26 cellular contexts compared by ENCODE assay signal in the genomic region with DNA sequence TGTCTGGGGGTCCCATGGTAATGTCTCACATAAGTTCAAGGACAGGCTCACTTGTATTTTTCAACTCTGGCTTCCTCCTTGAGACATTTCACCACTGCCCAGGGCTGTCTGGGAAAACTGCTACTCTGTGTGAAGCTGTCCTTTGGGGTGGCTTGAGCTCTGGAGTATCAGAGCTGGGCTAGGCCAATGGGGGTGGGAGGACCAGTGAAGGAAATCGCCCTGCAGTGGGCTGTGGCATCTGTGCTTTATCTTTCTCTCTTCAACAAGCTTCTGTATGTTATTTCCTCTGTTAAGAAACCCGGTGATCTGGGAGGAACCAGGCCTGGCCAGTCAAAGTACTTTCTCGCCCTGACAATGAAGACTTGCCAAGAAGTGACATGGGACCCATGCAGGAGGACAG.
"Had no signal": no experiment of that assay in that cellular context is flagged by ENCODE, and none has a peak within 500 bp of the region (broad histone marks: within the 10 kb centered on the region; RNA-seq: fewer than 3 reads in every experiment).

No MANE protein-coding gene starts in this region.

- H3K27ac ChIP-seq: esophagus squamous epithelium, ovary, right lobe of liver, thoracic aorta, tibial nerve, upper lobe of left lung had no signal

- ATAC-seq: heart right ventricle; left lobe of liver; naive thymus-derived CD8-positive, alpha-beta T cell; stimulated activated naive B cell treated with anti-CD40 and anti-IgM and Interleukin-4, amounts not matched to agents 10 μg/mL and 1 μg/mL and 100 μg/mL, for 72 hours had no signal

- H3K4me3 ChIP-seq: esophagus squamous epithelium, heart right ventricle, ovary, right lobe of liver, thoracic aorta, tibial nerve, upper lobe of left lung had no signal

- H3K36me3 ChIP-seq: esophagus squamous epithelium, heart right ventricle, ovary, right lobe of liver, thoracic aorta, tibial nerve, upper lobe of left lung had no signal

- H3K9me3 Mint-ChIP-seq: naive thymus-derived CD8-positive, alpha-beta T cell; stimulated activated naive B cell treated with anti-CD40 and anti-IgM and Interleukin-4, amounts not matched to agents 10 μg/mL and 1 μg/mL and 100 μg/mL, for 72 hours; stimulated activated naive CD8-positive, alpha-beta T cell treated with anti-CD3 and anti-CD28 coated beads, Interleukin-15, Interleukin-2, amounts not matched to agents 100 ng/mL and 50 ng/mL, for 24 hours had no signal

- H3K9me3 ChIP-seq: esophagus squamous epithelium, ovary, right lobe of liver, thoracic aorta, tibial nerve, upper lobe of left lung had no signal

- DNase-seq: cerebellar nuclear complex; effector CD8-positive, alpha-beta T cell; erythroblast; esophagus squamous epithelium; foreskin melanocyte; glutamatergic neuron; heart right ventricle; hippocampal formation; kidney; mesenchymal stem cell; naive thymus-derived CD8-positive, alpha-beta T cell; nephron progenitor cell; occipital lobe; ovary; posterior cingulate gyrus; retina; right lobe of liver; small intestine; stimulated activated CD4-positive, alpha-beta T cell treated with anti-CD3 and anti-CD28 coated beads, Interleukin-15, amount 100 ng/mL, for 24 hours; stimulated activated CD4-positive, alpha-beta T cell treated with anti-CD3 and anti-CD28 coated beads, Interleukin-2, amount 100 ng/mL, for 48 hours; stimulated activated naive B cell treated with anti-CD40 and anti-IgM and Interleukin-4, amounts not matched to agents 10 μg/mL and 1 μg/mL and 100 μg/mL, for 72 hours; upper lobe of left lung had no signal

- H3K36me3 Mint-ChIP-seq: naive thymus-derived CD8-positive, alpha-beta T cell had no signal

- H3K4me1 Mint-ChIP-seq: naive thymus-derived CD8-positive, alpha-beta T cell; stimulated activated naive B cell treated with anti-CD40 and anti-IgM and Interleukin-4, amounts not matched to agents 10 μg/mL and 1 μg/mL and 100 μg/mL, for 72 hours had no signal

- H3K4me3 Mint-ChIP-seq: naive thymus-derived CD8-positive, alpha-beta T cell; nephron progenitor cell; stimulated activated naive B cell treated with anti-CD40 and anti-IgM and Interleukin-4, amounts not matched to agents 10 μg/mL and 1 μg/mL and 100 μg/mL, for 72 hours; stimulated activated naive CD8-positive, alpha-beta T cell treated with anti-CD3 and anti-CD28 coated beads, Interleukin-15, Interleukin-2, amounts not matched to agents 100 ng/mL and 50 ng/mL, for 24 hours had no signal

- H3K27me3 ChIP-seq: heart right ventricle, ovary, right lobe of liver, tibial nerve, upper lobe of left lung had no signal

- H3K27ac Mint-ChIP-seq: naive thymus-derived CD8-positive, alpha-beta T cell; nephron progenitor cell; stimulated activated naive B cell treated with anti-CD40 and anti-IgM and Interleukin-4, amounts not matched to agents 10 μg/mL and 1 μg/mL and 100 μg/mL, for 72 hours; stimulated activated naive CD8-positive, alpha-beta T cell treated with anti-CD3 and anti-CD28 coated beads, Interleukin-15, Interleukin-2, amounts not matched to agents 100 ng/mL and 50 ng/mL, for 24 hours had no signal

- H3K4me1 ChIP-seq: esophagus squamous epithelium, right lobe of liver, tibial nerve, upper lobe of left lung had no signal
